In genomic region chr6:118123503-118124037, GRCh38 we compare ENCODE assay signal across 9 cellular contexts.
"Had no signal": no experiment of that assay in that cellular context is flagged by ENCODE, and none has a peak within 500 bp of the region (broad histone marks: within the 10 kb centered on the region; RNA-seq: fewer than 3 reads in every experiment).

No MANE protein-coding gene starts in this region.

- H3K4me3 ChIP-seq: GM23248, HAP-1 had no signal

- H3K9me3 Mint-ChIP-seq: IgD-negative memory B cell had no signal

- H3K4me1 ChIP-seq: HAP-1 had no signal

- ATAC-seq: HCT116, HepG2 had no signal

- H3K27me3 Mint-ChIP-seq: IgD-negative memory B cell had no signal

- H3K9me3 ChIP-seq: HAP-1 had no signal

- H3K27ac ChIP-seq: GM23248, HL-60 had no signal

- H3K4me3 Mint-ChIP-seq: HFFc6, IgD-negative memory B cell had no signal

- H3K36me3 ChIP-seq: HAP-1 had no signal

- H3K4me1 Mint-ChIP-seq: IgD-negative memory B cell had no signal

- DNase-seq: GM23248, GOT3, H7, HFFc6 had no signal

- H3K27ac Mint-ChIP-seq: HFFc6, IgD-negative memory B cell had no signal
